Comparison of ENCODE assay signal across 11 cellular contexts in the genomic region with DNA sequence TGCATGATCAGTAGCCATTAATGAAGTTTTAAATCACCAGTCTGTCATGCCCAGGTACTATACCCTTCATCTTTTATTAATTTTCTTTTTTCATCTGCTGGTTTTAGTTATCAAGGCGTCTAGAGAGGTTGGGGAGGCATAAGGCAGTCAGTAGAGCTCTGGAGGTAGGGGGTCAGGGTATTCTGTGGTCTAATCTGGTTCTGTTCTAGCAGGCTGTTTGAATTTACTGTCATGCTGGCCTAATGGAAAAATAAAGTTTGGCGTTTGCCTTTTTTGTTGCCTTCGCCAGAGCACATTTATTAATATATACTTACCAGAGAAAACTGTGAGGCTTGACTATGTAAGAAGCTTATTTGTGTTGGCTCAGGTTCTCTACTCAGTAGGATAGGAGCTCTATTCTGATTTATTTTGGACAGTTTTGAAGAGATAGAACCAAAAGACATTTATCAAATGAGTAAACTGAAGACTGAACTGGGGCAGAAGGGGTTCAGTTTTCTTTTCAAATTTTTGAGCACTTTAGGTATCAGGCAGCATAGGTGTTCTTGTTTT. TPM values are rescaled to one million over a fixed set of nuclear protein-coding genes. Genes with fewer than 3 reads are reported as not detected.
DNase-seq lines count a peak whose midpoint lies in the region; ATAC-seq and TF ChIP-seq lines count a peak whose summit lies in the region.
"Had no signal": no experiment of that assay in that cellular context is flagged by ENCODE, and none has a peak within 500 bp of the region (broad histone marks: within the 10 kb centered on the region; RNA-seq: fewer than 3 reads in every experiment).

No MANE protein-coding gene starts in this region.

- no peaks in the 10 kb centered on the region for H3K79me2 ChIP-seq in fibroblast of lung (ENCODE audit: control insufficient read depth, insufficient read depth, low read length)

- H3K36me3 Mint-ChIP-seq in WTC11 = peaks cover 11% of the 10 kb centered on the region

- no peaks in the 10 kb centered on the region for H3K27me3 Mint-ChIP-seq in WTC11 (ENCODE audit: low read depth)

- H3K4me1 Mint-ChIP-seq in WTC11 = peaks cover 42% of the 10 kb centered on the region

- no peaks in the 10 kb centered on the region for H3K9me3 ChIP-seq in Panc1 (ENCODE audit: control insufficient read depth, insufficient read depth, low read depth, low read length)
- no peaks in the 10 kb centered on the region for H3K9me3 ChIP-seq in fibroblast of lung (ENCODE audit: control insufficient read depth, insufficient read depth, low read depth, low read length)
- H3K9me3 ChIP-seq in skeletal muscle tissue (ENCODE audit: control insufficient read depth in 3 of 3, low read length in 3 of 3) = no peaks in the 10 kb centered on the region

- 0 out of 2 replicates have a peak overlapping the region, but pooled peaks have one; percentile 31 for H3K27ac ChIP-seq in Panc1 (ENCODE audit: low read length)
- H3K27ac ChIP-seq in fibroblast of lung (ENCODE audit: insufficient read depth, low read length) = peak overlapping the region; percentile 61
- H3K27ac ChIP-seq in skeletal muscle tissue (ENCODE audit: low read depth, low read length) = peak overlapping the region; percentile 7
- H3K27ac ChIP-seq: VCaP had no signal

- no peak overlapping the region for H2AFZ ChIP-seq in fibroblast of lung (ENCODE audit: low read length)

- H3K4me3 ChIP-seq in Panc1 (ENCODE audit: low read depth in 2 of 2, low read length in 2 of 2) (no peak overlapping the region), fibroblast of lung (replicated peaks in 1 of 4; ENCODE audit: control extremely low read depth in 1 of 4, insufficient read depth in 1 of 4, low read depth in 3 of 4, low read length in 4 of 4) (no peak overlapping the region), skeletal muscle tissue (ENCODE audit: low read length in 3 of 3) (no peak overlapping the region)
- H3K4me3 ChIP-seq: K562 had no signal

- H3K4me1 ChIP-seq in Panc1 (ENCODE audit: control insufficient read depth, insufficient read depth, low read length) (peaks cover 16% of the 10 kb centered on the region), fibroblast of lung (ENCODE audit: control insufficient read depth, extremely low read depth, insufficient read depth, low read length) (peaks cover 19% of the 10 kb centered on the region), skeletal muscle tissue (ENCODE audit: control insufficient read depth in 3 of 3, insufficient read depth in 3 of 3, low read length in 3 of 3) (peaks cover 17 to 35% (median 19%) of the 10 kb centered on the region in 3 donors)

- POLR2A ChIA-PET in Panc1 (lab: Charles Lee) = no interaction called here
- POLR2A ChIA-PET in WTC11 (lab: Charles Lee) = no interaction called here

- H3K4me2 ChIP-seq in fibroblast of lung (ENCODE audit: extremely low read depth, insufficient read depth, low read length) = peak overlapping the region; percentile 59

- peak; percentile 36 for DNase-seq in EH (ENCODE audit: low read depth)
- DNase-seq in Panc1 (ENCODE audit: low read depth, low spot score) = no peak
- DNase-seq in fibroblast of lung (ENCODE audit: low read depth in 2 of 2) = peak; percentile 55 to 78
- DNase-seq in WTC11 (ENCODE audit: low spot score) = no peak
- no peak for DNase-seq in GM19238 (ENCODE audit: insufficient read length, low spot score)
- no peak for DNase-seq in NCI-H187 (lab: John Stamatoyannopoulos, UW)
- DNase-seq: activated naive CD4-positive, alpha-beta T cell treated with Interleukin-2 at 50 U/mL for 16 hours; RPMI8226 had no signal

- H3K36me3 ChIP-seq in Panc1 (ENCODE audit: control insufficient read depth, insufficient read depth, low read length) (no peaks in the 10 kb centered on the region), fibroblast of lung (ENCODE audit: control insufficient read depth, insufficient read depth, low read length) (no peaks in the 10 kb centered on the region), skeletal muscle tissue (ENCODE audit: control insufficient read depth in 3 of 3, insufficient read depth in 3 of 3, low read length in 3 of 3) (no peaks in the 10 kb centered on the region)

- no peak overlapping the region; the same call in 1 of the 2 replicates for H3K27ac Mint-ChIP-seq in WTC11

- peaks cover 12% of the 10 kb centered on the region for H3K9me3 Mint-ChIP-seq in WTC11

- H3K27me3 ChIP-seq in Panc1 (ENCODE audit: control insufficient read depth, insufficient read depth, low read length) = no peaks in the 10 kb centered on the region
- no peaks in the 10 kb centered on the region for H3K27me3 ChIP-seq in fibroblast of lung (ENCODE audit: control insufficient read depth, insufficient read depth, low read length)
- no peaks in the 10 kb centered on the region for H3K27me3 ChIP-seq in skeletal muscle tissue (ENCODE audit: control insufficient read depth in 3 of 3, insufficient read depth in 3 of 3, low read length in 3 of 3)

- ATAC-seq in Panc1 (no peak), WTC11 (no peak)
- ATAC-seq: K562 had no signal

- H3K9ac ChIP-seq in fibroblast of lung (ENCODE audit: insufficient read depth, low read length) (no peak overlapping the region), skeletal muscle tissue (ENCODE audit: low read depth in 1 of 3, low read length in 3 of 3) (no peak overlapping the region)

- TF ChIP-seq CTCF in Panc1 (IDR thresholded peaks at IDR 0.05) (no peak), fibroblast of lung (conservative IDR thresholded peaks at IDR 0.05 in 1 of 2, IDR thresholded peaks at IDR 0.05 in 1 of 2; ENCODE audit: low read depth in 1 of 2, low read length in 2 of 2) (no peak), WTC11 (IDR thresholded peaks at IDR 0.05) (no peak)

- H3K4me3 Mint-ChIP-seq in WTC11 = no peak overlapping the region

- no TSS peak for BruUV-seq in Panc1 (replicated peaks; lab: Mats Ljungman, UMichigan)

- in situ Hi-C loops in Panc1 (cut with HindIII; ENCODE audit: low pct_unique_long_range_greater_than_20kb, low sequenced_read_pairs) = no loop called here

- CTCF ChIA-PET in Panc1 (lab: Charles Lee) (no interaction called here), WTC11 (lab: Charles Lee) (no interaction called here)

- H4K20me1 ChIP-seq in fibroblast of lung (ENCODE audit: control insufficient read depth, extremely low read depth, insufficient read depth, low read length) = no peaks in the 10 kb centered on the region

- intact Hi-C loops in Panc1 (cut with micrococcal nuclease; ENCODE audit: unreplicated experiment) = no loop called here

TF ChIP-seq in WTC11, 78 proteins besides CTCF, POLR2A, EP300 and RAD21 (continues in another document):
- TF ChIP-seq ZNF232 (CRISPR knock-in tag; IDR thresholded peaks at IDR 0.05) = no peak
- TF ChIP-seq SMAD4 (CRISPR knock-in tag; IDR thresholded peaks at IDR 0.05) = no peak
- TF ChIP-seq TP53 (CRISPR knock-in tag; IDR thresholded peaks at IDR 0.05) = no peak
- TF ChIP-seq CBFB (CRISPR knock-in tag; IDR thresholded peaks at IDR 0.05; ENCODE audit: low read depth) = no peak
- TF ChIP-seq ZNF423 (CRISPR knock-in tag; IDR thresholded peaks at IDR 0.05) = no peak
- TF ChIP-seq SOX15 (CRISPR knock-in tag; IDR thresholded peaks at IDR 0.05) = no peak
- TF ChIP-seq, protein P1, sequence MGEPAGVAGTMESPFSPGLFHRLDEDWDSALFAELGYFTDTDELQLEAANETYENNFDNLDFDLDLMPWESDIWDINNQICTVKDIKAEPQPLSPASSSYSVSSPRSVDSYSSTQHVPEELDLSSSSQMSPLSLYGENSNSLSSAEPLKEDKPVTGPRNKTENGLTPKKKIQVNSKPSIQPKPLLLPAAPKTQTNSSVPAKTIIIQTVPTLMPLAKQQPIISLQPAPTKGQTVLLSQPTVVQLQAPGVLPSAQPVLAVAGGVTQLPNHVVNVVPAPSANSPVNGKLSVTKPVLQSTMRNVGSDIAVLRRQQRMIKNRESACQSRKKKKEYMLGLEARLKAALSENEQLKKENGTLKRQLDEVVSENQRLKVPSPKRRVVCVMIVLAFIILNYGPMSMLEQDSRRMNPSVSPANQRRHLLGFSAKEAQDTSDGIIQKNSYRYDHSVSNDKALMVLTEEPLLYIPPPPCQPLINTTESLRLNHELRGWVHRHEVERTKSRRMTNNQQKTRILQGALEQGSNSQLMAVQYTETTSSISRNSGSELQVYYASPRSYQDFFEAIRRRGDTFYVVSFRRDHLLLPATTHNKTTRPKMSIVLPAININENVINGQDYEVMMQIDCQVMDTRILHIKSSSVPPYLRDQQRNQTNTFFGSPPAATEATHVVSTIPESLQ (CRISPR knock-in tag; IDR thresholded peaks at IDR 0.05) = no peak
- no peak for TF ChIP-seq ETV6 (CRISPR knock-in tag; IDR thresholded peaks at IDR 0.05)
- TF ChIP-seq MYBL2 (CRISPR knock-in tag; IDR thresholded peaks at IDR 0.05) = no peak
- TF ChIP-seq ESRRA (CRISPR knock-in tag; IDR thresholded peaks at IDR 0.05; ENCODE audit: borderline replicate concordance) = no peak
- no peak for TF ChIP-seq KAT7 (CRISPR knock-in tag; IDR thresholded peaks at IDR 0.05; ENCODE audit: borderline replicate concordance)
- no peak for TF ChIP-seq CDX4 (CRISPR knock-in tag; IDR thresholded peaks at IDR 0.05; ENCODE audit: borderline replicate concordance)
- no peak for TF ChIP-seq ZNF138 (CRISPR knock-in tag; conservative IDR thresholded peaks at IDR 0.05)

RNA-seq across cellular contexts. Expression of gene TMEM131L, which starts 46.9 kb away (rescaled TPM):
- 13.5 TPM for total RNA-seq in Panc1 (2021; ENCODE audit: unreplicated experiment)
- polyA plus RNA-seq in Panc1 (2012; ENCODE audit: insufficient read length) = 6.6 TPM
- 7.2 and 15.0 TPM in 2 replicates for total RNA-seq in fibroblast of lung
- polyA plus RNA-seq in fibroblast of lung = 7.7 and 12.5 TPM in 2 replicates
- polyA plus RNA-seq in fibroblast of lung (2012) = 7.3 and 10.5 TPM in 2 replicates
- 8.1 and 22.0 TPM in 2 replicates for polyA minus RNA-seq in fibroblast of lung (ENCODE audit: low replicate concordance)
- 69.4 TPM for total RNA-seq in skeletal muscle tissue
- 18.1 to 26.7 TPM (median 19.2 TPM) in 3 replicates for total RNA-seq in WTC11 (2021)

Comparison
In these comparisons a context has a peak if more than half of its experiments do, and no peak if none do; other contexts are left out.
1. DNase-seq: peak in EH (single experiment) and fibroblast of lung (2 of 2); none in Panc1 (single experiment), WTC11 (single experiment), GM19238 (single experiment) and NCI-H187 (0 of 2).
2. H3K27ac ChIP-seq: peak in every context shown above with its lines; median percentile 61 in fibroblast of lung; 31 in Panc1; 7 in skeletal muscle tissue.